In the genomic region with DNA sequence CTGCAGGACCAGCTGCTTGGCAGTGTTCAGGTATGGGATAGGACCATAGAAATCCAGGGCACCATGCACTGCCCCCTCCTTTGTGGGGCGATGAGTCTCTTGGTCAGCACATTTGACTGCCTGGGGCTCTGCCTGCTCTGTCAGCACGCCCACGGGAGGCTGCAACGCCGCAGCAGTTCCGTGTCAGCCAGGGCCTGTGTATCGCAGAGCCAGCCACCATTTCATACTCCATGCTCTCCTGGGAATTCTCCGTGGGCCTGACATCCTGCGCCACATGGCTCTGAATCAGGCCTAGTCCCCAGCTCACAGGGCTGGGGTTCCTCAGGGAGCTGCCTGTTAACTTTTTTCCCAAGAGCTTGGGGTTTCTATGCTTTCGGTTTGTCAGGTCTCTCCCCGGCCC, we compare ENCODE assay signal across 14 cellular contexts. TPM values are rescaled to one million over a fixed set of nuclear protein-coding genes. Genes with fewer than 3 reads are reported as not detected.
DNase-seq lines count a peak whose midpoint lies in the region; ATAC-seq lines count a peak whose summit lies in the region.
"Had no signal": no experiment of that assay in that cellular context is flagged by ENCODE, and none has a peak within 500 bp of the region (broad histone marks: within the 10 kb centered on the region; RNA-seq: fewer than 3 reads in every experiment).

No MANE protein-coding gene starts in this region.

- intact Hi-C loops in Right ventricle myocardium superior (cut with DNase I) = no loop called here

- H3K4me3 ChIP-seq in BLaER1 (peak overlapping the region; percentile 44), adipocyte (ENCODE audit: low read length) (no peak overlapping the region), skeletal muscle cell (ENCODE audit: low read depth, low read length) (no peak overlapping the region)
- H3K4me3 ChIP-seq in effector memory CD4-positive, alpha-beta T cell (ENCODE audit: insufficient read depth, low read depth, low read length, poor library complexity, severe bottlenecking) = no peak overlapping the region
- H3K4me3 ChIP-seq: neural progenitor cell, SK-N-MC, spleen had no signal

- H3K9me3 ChIP-seq in BLaER1 (no peaks in the 10 kb centered on the region), adipocyte (ENCODE audit: control insufficient read depth, low read length) (no peaks in the 10 kb centered on the region)
- no peaks in the 10 kb centered on the region for H3K9me3 ChIP-seq in effector memory CD4-positive, alpha-beta T cell (ENCODE audit: control insufficient read depth, low read length)
- H3K9me3 ChIP-seq: spleen had no signal

- H3K9ac ChIP-seq in BLaER1 (peak overlapping the region; percentile 50), adipocyte (ENCODE audit: low read length) (peak overlapping the region; percentile 75)
- H3K9ac ChIP-seq: neural progenitor cell had no signal

- H4K20me1 ChIP-seq in BLaER1 = no peaks in the 10 kb centered on the region

- H3K4me1 ChIP-seq in BLaER1 = peaks cover 71% of the 10 kb centered on the region
- peaks cover 18% of the 10 kb centered on the region for H3K4me1 ChIP-seq in adipocyte (ENCODE audit: control insufficient read depth, insufficient read depth, low read length)
- H3K4me1 ChIP-seq in effector memory CD4-positive, alpha-beta T cell (ENCODE audit: control insufficient read depth, insufficient read depth, low read length, poor library complexity, severe bottlenecking) = no peaks in the 10 kb centered on the region

- H3K27ac ChIP-seq in BLaER1 = peak overlapping the region; percentile 81
- H3K27ac ChIP-seq in effector memory CD4-positive, alpha-beta T cell (ENCODE audit: insufficient read depth, low read length, poor library complexity, severe bottlenecking) = no peak overlapping the region
- H3K27ac ChIP-seq: epithelial cell of prostate, neural progenitor cell, SK-N-MC, spleen had no signal

- DNase-seq in adipocyte (ENCODE audit: low read depth) = no peak
- peak; percentile 77 for DNase-seq in Right ventricle myocardium superior
- peak; percentile 25 for DNase-seq in skeletal muscle cell (ENCODE audit: low read depth)
- no peak for DNase-seq in stimulated activated CD4-positive, alpha-beta T cell treated with anti-CD3 and anti-CD28 coated beads, Interleukin-1b, Interleukin-23, amount 100 ng/mL, for 48 hours
- no peak for DNase-seq in activated CD4-positive, alpha-beta T cell treated with anti-CD3 and anti-CD28 coated beads, Interleukin-2, amount 50 U/mL, for 1 hour
- no peak for DNase-seq in effector memory CD4-positive, alpha-beta T cell
- DNase-seq: activated naive CD4-positive, alpha-beta T cell treated with Interleukin-2 at 50 U/mL for 16 hours; DMS 273 treated with DMSO at 0.1 percent for 48 hours; spleen had no signal

- peaks cover 32% of the 10 kb centered on the region; the same call in 1 of the 2 replicates for H3K36me3 ChIP-seq in BLaER1
- peaks cover 64% of the 10 kb centered on the region for H3K36me3 ChIP-seq in adipocyte (ENCODE audit: control insufficient read depth, insufficient read depth, low read length, severe bottlenecking)
- H3K36me3 ChIP-seq in effector memory CD4-positive, alpha-beta T cell (ENCODE audit: control insufficient read depth, insufficient read depth, low read length) = no peaks in the 10 kb centered on the region
- H3K36me3 ChIP-seq: neural progenitor cell had no signal

- peak overlapping the region; percentile 81 for H3K4me2 ChIP-seq in BLaER1
- H3K4me2 ChIP-seq: neural progenitor cell had no signal

- ATAC-seq in Right ventricle myocardium superior (ENCODE audit: poor library complexity) = peak; percentile 80
- no peak for ATAC-seq in GM19397 (IDR thresholded peaks at IDR 0.05; ENCODE audit: unreplicated experiment)

- H3K27me3 ChIP-seq in BLaER1 = no peaks in the 10 kb centered on the region
- H3K27me3 ChIP-seq in adipocyte (replicated peaks; ENCODE audit: control insufficient read depth, insufficient read depth, low read length) = no peaks in the 10 kb centered on the region
- no peaks in the 10 kb centered on the region for H3K27me3 ChIP-seq in effector memory CD4-positive, alpha-beta T cell (replicated peaks; ENCODE audit: control insufficient read depth, insufficient read depth, low read length, poor library complexity, severe bottlenecking)
- H3K27me3 ChIP-seq: neural progenitor cell, spleen had no signal

RNA-seq across cellular contexts. Expression of a gene that starts 16.9 kb away (rescaled TPM):
- total RNA-seq in Right ventricle myocardium superior = 1.3 TPM

RNA-seq across cellular contexts. Expression of a gene that starts 51.3 kb away (rescaled TPM):
- total RNA-seq in Right ventricle myocardium superior = 51.5 TPM

Comparison
In these comparisons a context has a peak if more than half of its experiments do, and no peak if none do; other contexts are left out.
1. DNase-seq: peak in Right ventricle myocardium superior (single experiment) and skeletal muscle cell (single experiment); none in adipocyte (single experiment), stimulated activated CD4-positive, alpha-beta T cell treated with anti-CD3 and anti-CD28 coated beads, Interleukin-1b, Interleukin-23, amount 100 ng/mL, for 48 hours (single experiment), activated CD4-positive, alpha-beta T cell treated with anti-CD3 and anti-CD28 coated beads, Interleukin-2, amount 50 U/mL, for 1 hour (single experiment) and effector memory CD4-positive, alpha-beta T cell (0 of 3).